ENCODE assay signal across 20 cellular contexts in genomic region chr10:77904110-77904860, GRCh38.
"Had no signal": no experiment of that assay in that cellular context is flagged by ENCODE, and none has a peak within 500 bp of the region (broad histone marks: within the 10 kb centered on the region; RNA-seq: fewer than 3 reads in every experiment).

No MANE protein-coding gene starts in this region.

- H3K36me3 ChIP-seq: ascending aorta, esophagus squamous epithelium, heart right ventricle, left ventricle myocardium inferior, upper lobe of right lung had no signal

- H3K9me3 Mint-ChIP-seq: activated T-cell treated with anti-CD3 and anti-CD28 coated beads, Interleukin-2, amount 50 U/mL, for 72 hours; immature natural killer cell; nephron progenitor cell; T-helper 2 cell treated with Interferon-gamma antibody and Interleukin-4, amounts not matched to agents 5 μg/mL and 100 μg/mL, for 36 hours had no signal

- H3K27me3 ChIP-seq: ascending aorta, esophagus squamous epithelium, heart right ventricle, testis, upper lobe of right lung had no signal

- H3K4me3 Mint-ChIP-seq: activated T-cell treated with anti-CD3 and anti-CD28 coated beads, Interleukin-2, amount 50 U/mL, for 72 hours; immature natural killer cell; nephron progenitor cell; T-helper 2 cell treated with Interferon-gamma antibody and Interleukin-4, amounts not matched to agents 5 μg/mL and 100 μg/mL, for 36 hours had no signal

- DNase-seq: activated CD4-positive, CD25-positive, alpha-beta regulatory T cell treated with anti-CD3 and anti-CD28 coated beads, Interleukin-2, amount 50 U/mL, for 72 hours; activated effector memory CD4-positive, alpha-beta T cell treated with anti-CD3 and anti-CD28 coated beads, Interleukin-2, amount 50 U/mL, for 16 hours; activated naive CD4-positive, alpha-beta T cell treated with anti-CD3 and anti-CD28 coated beads, Interleukin-2, amount 50 U/mL, for 16 hours; activated T-cell treated with anti-CD3 and anti-CD28 coated beads, Interleukin-2, amount 50 U/mL, for 72 hours; cortex of kidney; esophagus squamous epithelium; heart right ventricle; immature natural killer cell; kidney glomerular epithelial cell; left ventricle myocardium inferior; mammary epithelial cell; midbrain; nephron progenitor cell; occipital lobe; posterior cingulate gyrus; stimulated activated CD4-positive, alpha-beta T cell treated with anti-CD3 and anti-CD28 coated beads, Interleukin-2, amount 100 ng/mL, for 48 hours; testis; upper lobe of right lung had no signal

- ATAC-seq: activated T-cell treated with anti-CD3 and anti-CD28 coated beads, Interleukin-2, amount 50 U/mL, for 72 hours; heart right ventricle; upper lobe of right lung had no signal

- H3K4me3 ChIP-seq: ascending aorta, esophagus squamous epithelium, heart right ventricle, left ventricle myocardium inferior, testis, upper lobe of right lung had no signal

- H3K27ac ChIP-seq: ascending aorta, esophagus squamous epithelium, heart right ventricle, left ventricle myocardium inferior, testis, upper lobe of right lung had no signal

- H3K9me3 ChIP-seq: ascending aorta, esophagus squamous epithelium, heart right ventricle, left ventricle myocardium inferior, testis, upper lobe of right lung had no signal

- H3K27ac Mint-ChIP-seq: activated T-cell treated with anti-CD3 and anti-CD28 coated beads, Interleukin-2, amount 50 U/mL, for 72 hours; T-helper 2 cell treated with Interferon-gamma antibody and Interleukin-4, amounts not matched to agents 5 μg/mL and 100 μg/mL, for 36 hours had no signal
